In genomic region chr5:32538031-32538547, GRCh38 we compare ENCODE assay signal across 8 cellular contexts.
A peak's percentile ranks its signal among the peaks of the same experiment; 100 is the strongest.
DNase-seq lines count a peak whose midpoint lies in the region; ATAC-seq and TF ChIP-seq lines count a peak whose summit lies in the region.

No MANE protein-coding gene starts in this region.

- H3K27me3 ChIP-seq in WERI-Rb-1 (ENCODE audit: insufficient read depth, low read depth, severe bottlenecking), result peaks cover 79% of the 10 kb centered on the region

- H3K4me3 ChIP-seq in WERI-Rb-1 (ENCODE audit: low read depth, low read length), result no peak overlapping the region

- DNase-seq in GM10266 (ENCODE audit: extremely low spot score), result peak; percentile 49
- peak; percentile 63 for DNase-seq in activated CD8-positive, alpha-beta memory T cell treated with anti-CD3 and anti-CD28 coated beads, Interleukin-2, amount 50 U/mL, for 48 hours
- DNase-seq in stimulated activated CD4-positive, alpha-beta T cell treated with anti-CD3 and anti-CD28 coated beads, Interleukin-4, amount 100 ng/mL, for 1 hour, result peak; percentile 48
- no peak for DNase-seq in NCI-H1092 (lab: John Stamatoyannopoulos, UW)
- DNase-seq in WERI-Rb-1, result no peak
- DNase-seq in foreskin melanocyte, result no peak

- H3K36me3 ChIP-seq in WERI-Rb-1, result no peaks in the 10 kb centered on the region

- H3K27ac ChIP-seq in WERI-Rb-1, result no peak overlapping the region

- peaks cover 2% of the 10 kb centered on the region for H3K9me3 ChIP-seq in WERI-Rb-1 (ENCODE audit: severe bottlenecking)

- peak; percentile 79 for ATAC-seq in GM21381 (IDR thresholded peaks at IDR 0.05; ENCODE audit: unreplicated experiment)
- peak; percentile 74 for ATAC-seq in HG03521 (IDR thresholded peaks at IDR 0.05; ENCODE audit: unreplicated experiment)

- no peak for TF ChIP-seq CTCF in GM10266 (IDR thresholded peaks at IDR 0.05; ENCODE audit: control insufficient read depth, insufficient read depth, low read depth, missing control alignments)
- TF ChIP-seq CTCF in WERI-Rb-1 (IDR thresholded peaks at IDR 0.05; ENCODE audit: low read depth, low read length), result no peak

Comparison
In these comparisons a context has a peak if more than half of its experiments do, and no peak if none do; other contexts are left out.
1. DNase-seq: peak in GM10266 (single experiment), activated CD8-positive, alpha-beta memory T cell treated with anti-CD3 and anti-CD28 coated beads, Interleukin-2, amount 50 U/mL, for 48 hours (single experiment) and stimulated activated CD4-positive, alpha-beta T cell treated with anti-CD3 and anti-CD28 coated beads, Interleukin-4, amount 100 ng/mL, for 1 hour (single experiment); none in NCI-H1092 (single experiment), WERI-Rb-1 (single experiment) and foreskin melanocyte (single experiment).